Comparison of ENCODE assay signal across 9 cellular contexts in genomic region chr9:124871156-124871561, GRCh38. TPM values are rescaled to one million over a fixed set of nuclear protein-coding genes. Genes with fewer than 3 reads are reported as not detected.
DNase-seq lines count a peak whose midpoint lies in the region; ATAC-seq and TF ChIP-seq lines count a peak whose summit lies in the region.
"Had no signal": no experiment of that assay in that cellular context is flagged by ENCODE, and none has a peak within 500 bp of the region (broad histone marks: within the 10 kb centered on the region; RNA-seq: fewer than 3 reads in every experiment).

No MANE protein-coding gene starts in this region.

- H3K27me3 ChIP-seq in lower lobe of right lung (ENCODE audit: low read depth) = no peaks in the 10 kb centered on the region
- H3K27me3 ChIP-seq in foreskin keratinocyte = no peaks in the 10 kb centered on the region
- H3K27me3 ChIP-seq: pancreas had no signal

- intact Hi-C loops in lower lobe of right lung (cut with DNase I) = no loop called here

- H3K4me3 ChIP-seq in AG04449 (ENCODE audit: low read depth, low read length) (peak overlapping the region; percentile 90), lower lobe of right lung (peak overlapping the region; percentile 100)

- ATAC-seq in lower lobe of right lung (no peak), foreskin keratinocyte (no peak), HG02571 (IDR thresholded peaks at IDR 0.05; ENCODE audit: unreplicated experiment) (no peak)
- ATAC-seq: pancreas had no signal

- no peaks in the 10 kb centered on the region for H3K9me3 Mint-ChIP-seq in activated CD4-positive, alpha-beta memory T cell treated with anti-CD3 and anti-CD28 coated beads, Interleukin-2, amount 10 ng/mL, durations not matched to agents 7 days and 5 days

- TF ChIP-seq POLR2A in GM18526 (IDR thresholded peaks at IDR 0.05; ENCODE audit: extremely low read depth, insufficient read length) = peak; percentile 12

- H3K4me1 ChIP-seq in lower lobe of right lung (peaks cover 56% of the 10 kb centered on the region), foreskin keratinocyte (peaks cover 17% of the 10 kb centered on the region)

- POLR2A ChIA-PET in AG04449 (lab: Yijun Ruan, JAX) = interaction anchor here (0.8 to 1.6 kb wide), 2 partner anchors 10 kb away, joined by 3 to 7 read pairs; partner anchors contain the start of gene RPL35
- POLR2A ChIA-PET in activated CD4-positive, alpha-beta memory T cell treated with anti-CD3 and anti-CD28 coated beads, Interleukin-2, amount 10 ng/mL, durations not matched to agents 7 days and 5 days (lab: Charles Lee) = interaction anchor here (1.2 to 7.9 kb wide), 10 partner anchors 10 to 370 kb away, joined by 3 to 210 read pairs (median 11); partner anchors contain the start of genes ARPC5L, GOLGA1, HSPA5 and RPL35

- no peaks in the 10 kb centered on the region for H3K9me3 ChIP-seq in lower lobe of right lung
- H3K9me3 ChIP-seq: pancreas had no signal

- peak overlapping the region; percentile 88 for H3K4me3 Mint-ChIP-seq in activated CD4-positive, alpha-beta memory T cell treated with anti-CD3 and anti-CD28 coated beads, Interleukin-2, amount 10 ng/mL, durations not matched to agents 7 days and 5 days

- H3K36me3 ChIP-seq in lower lobe of right lung = peaks cover 29% of the 10 kb centered on the region

- no peak for TF ChIP-seq CTCF in AG04449 (IDR thresholded peaks at IDR 0.05; ENCODE audit: insufficient read depth, low read length, missing control alignments)
- no peak for TF ChIP-seq CTCF in lower lobe of right lung (IDR thresholded peaks at IDR 0.05)
- no peak for TF ChIP-seq CTCF in foreskin keratinocyte (conservative IDR thresholded peaks at IDR 0.05)

- H3K27ac ChIP-seq in lower lobe of right lung = peak overlapping the region; percentile 95
- H3K27ac ChIP-seq in substantia nigra (ENCODE audit: low read depth, low read length, poor library complexity, severe bottlenecking) = no peak overlapping the region
- H3K27ac ChIP-seq in foreskin keratinocyte = no peak overlapping the region

- peak overlapping the region; percentile 100 for H3K27ac Mint-ChIP-seq in activated CD4-positive, alpha-beta memory T cell treated with anti-CD3 and anti-CD28 coated beads, Interleukin-2, amount 10 ng/mL, durations not matched to agents 7 days and 5 days

- H3K36me3 Mint-ChIP-seq in activated CD4-positive, alpha-beta memory T cell treated with anti-CD3 and anti-CD28 coated beads, Interleukin-2, amount 10 ng/mL, durations not matched to agents 7 days and 5 days (ENCODE audit: low read depth) = peaks cover 62% of the 10 kb centered on the region

- no peaks in the 10 kb centered on the region for H3K27me3 Mint-ChIP-seq in activated CD4-positive, alpha-beta memory T cell treated with anti-CD3 and anti-CD28 coated beads, Interleukin-2, amount 10 ng/mL, durations not matched to agents 7 days and 5 days

- peaks cover 63% of the 10 kb centered on the region for H3K4me1 Mint-ChIP-seq in activated CD4-positive, alpha-beta memory T cell treated with anti-CD3 and anti-CD28 coated beads, Interleukin-2, amount 10 ng/mL, durations not matched to agents 7 days and 5 days

- DNase-seq in AG04449 (ENCODE audit: low read depth, low spot score) (no peak), lower lobe of right lung (no peak), NCI-H82 treated with DMSO at 0.1 percent for 48 hours (lab: John Stamatoyannopoulos, UW; ENCODE audit: unreplicated experiment) (no peak), substantia nigra (lab: John Stamatoyannopoulos, UW) (no peak), foreskin keratinocyte (no peak)
- no peak for DNase-seq in activated CD4-positive, alpha-beta memory T cell treated with anti-CD3 and anti-CD28 coated beads, Interleukin-2, amount 10 ng/mL, durations not matched to agents 7 days and 5 days

- CTCF ChIA-PET in AG04449 (lab: Yijun Ruan, JAX) = interaction anchor here (1.3 to 3.0 kb wide), 5 partner anchors 10 to 273 kb away, joined by 4 to 11 read pairs (median 6); partner anchors contain the start of gene WDR38
- CTCF ChIA-PET in activated CD4-positive, alpha-beta memory T cell treated with anti-CD3 and anti-CD28 coated beads, Interleukin-2, amount 10 ng/mL, durations not matched to agents 7 days and 5 days (lab: Charles Lee) = interaction anchor here (1.0 to 1.8 kb wide), 2 partner anchors 9 to 96 kb away, joined by 4 to 8 read pairs; partner anchors contain the start of genes ARPC5L and RPL35

RNA-seq across cellular contexts. Expression of gene ARPC5L, which starts 9.2 kb away (rescaled TPM):
- total RNA-seq in activated CD4-positive, alpha-beta memory T cell treated with anti-CD3 and anti-CD28 coated beads, Interleukin-2, amount 10 ng/mL, durations not matched to agents 7 days and 5 days = 10 to 100 TPM; 76.6 to 79.4 TPM
- total RNA-seq in lower lobe of right lung (33.2 TPM), foreskin keratinocyte (67.0 and 74.9 TPM in 2 replicates)
- 128 and 129 TPM in 2 replicates for polyA plus RNA-seq in foreskin keratinocyte

RNA-seq across cellular contexts. Expression of gene RPL35, which starts 9.4 kb away (rescaled TPM):
- 1,000 to 10,000 TPM; 1,297 to 1,317 TPM for total RNA-seq in activated CD4-positive, alpha-beta memory T cell treated with anti-CD3 and anti-CD28 coated beads, Interleukin-2, amount 10 ng/mL, durations not matched to agents 7 days and 5 days
- total RNA-seq in lower lobe of right lung = 812 TPM
- 2,922 and 2,928 TPM in 2 replicates for total RNA-seq in foreskin keratinocyte
- polyA plus RNA-seq in foreskin keratinocyte = 4,502 and 4,687 TPM in 2 replicates

RNA-seq across cellular contexts. Expression of gene WDR38, which starts 17.9 kb away (rescaled TPM):
- not detected for total RNA-seq in activated CD4-positive, alpha-beta memory T cell treated with anti-CD3 and anti-CD28 coated beads, Interleukin-2, amount 10 ng/mL, durations not matched to agents 7 days and 5 days
- total RNA-seq in lower lobe of right lung = 6.6 TPM
- not detected in 2 replicates for total RNA-seq in foreskin keratinocyte
- not detected in 2 replicates for polyA plus RNA-seq in foreskin keratinocyte
- polyA plus RNA-seq: pancreas had no signal
